In genomic region chr1:15966956-15967344, GRCh38 we compare ENCODE assay signal across 20 cellular contexts. TPM values are rescaled to one million over a fixed set of nuclear protein-coding genes. Genes with fewer than 3 reads are reported as not detected.
DNase-seq lines count a peak whose midpoint lies in the region; ATAC-seq and TF ChIP-seq lines count a peak whose summit lies in the region.
"Had no signal": no experiment of that assay in that cellular context is flagged by ENCODE, and none has a peak within 500 bp of the region (broad histone marks: within the 10 kb centered on the region; RNA-seq: fewer than 3 reads in every experiment).

No MANE protein-coding gene starts in this region.

- H3K27me3 Mint-ChIP-seq in activated CD8-positive, alpha-beta memory T cell treated with anti-CD3 and anti-CD28 coated beads, Interleukin-2, amount 10 ng/mL, durations not matched to agents 7 days and 5 days, result no peaks in the 10 kb centered on the region
- H3K27me3 Mint-ChIP-seq in activated B cell treated with CpG ODN at 0.5 μM for 24 hours, result no peaks in the 10 kb centered on the region
- H3K27me3 Mint-ChIP-seq: central memory CD8-positive, alpha-beta T cell had no signal

- CTCF ChIA-PET in activated CD8-positive, alpha-beta memory T cell treated with anti-CD3 and anti-CD28 coated beads, Interleukin-2, amount 10 ng/mL, durations not matched to agents 7 days and 5 days (lab: Charles Lee), result interaction anchor here (1.3 to 2.2 kb wide), 2 partner anchors 9 to 133 kb away, joined by 4 to 9 read pairs; partner anchors contain the start of gene ZBTB17
- CTCF ChIA-PET in activated B cell treated with CpG ODN at 0.5 μM for 24 hours (lab: Charles Lee), result interaction anchor here (0.9 kb wide), 1 partner anchor 151 kb away, joined by 3 read pairs; no protein-coding TSS in a partner anchor

- H3K27me3 ChIP-seq in dorsolateral prefrontal cortex (no peaks in the 10 kb centered on the region), stomach (no peaks in the 10 kb centered on the region)
- H3K27me3 ChIP-seq: tibial artery had no signal

- H3K27ac ChIP-seq in dorsolateral prefrontal cortex (peak overlapping the region in 57 of 59 donors; percentile 62 to 98 (median 93)), stomach (peak overlapping the region in 3 of 5 donors; percentile 38 to 67 (median 62))

- no peak overlapping the region for H3K4me3 ChIP-seq in dorsolateral prefrontal cortex
- H3K4me3 ChIP-seq in stomach, result no peak overlapping the region
- H3K4me3 ChIP-seq: lung, tibial artery had no signal

- H3K4me1 Mint-ChIP-seq in activated CD8-positive, alpha-beta memory T cell treated with anti-CD3 and anti-CD28 coated beads, Interleukin-2, amount 10 ng/mL, durations not matched to agents 7 days and 5 days, result peaks cover 66% of the 10 kb centered on the region
- H3K4me1 Mint-ChIP-seq in activated B cell treated with CpG ODN at 0.5 μM for 24 hours, result peaks cover 75% of the 10 kb centered on the region

- POLR2A ChIA-PET in activated B cell treated with CpG ODN at 0.5 μM for 24 hours (lab: Charles Lee), result interaction anchor here (0.6 to 10.7 kb wide), 8 partner anchors 8 to 130 kb away, joined by 4 to 282 read pairs (median 14); partner anchors contain the start of genes SPEN and ZBTB17

- intact Hi-C loops in activated B cell treated with CpG ODN at 0.5 μM for 24 hours (cut with micrococcal nuclease), result loop anchor here (1.0 to 10.0 kb wide), 8 partner anchors 8 to 442 kb away; partner anchors contain the start of genes CASP9, DNAJC16, PLEKHM2 and SPEN
- intact Hi-C loops in dorsolateral prefrontal cortex (cut with DNase I), result loop anchor here in 1 of 2 donors (5.0 kb wide), 1 partner anchor 120 kb away; the partner anchor contains the start of gene SPEN
- intact Hi-C loops in stomach (cut with DNase I; ENCODE audit: low total_unique reads), result no loop called here

- WGBS in stomach, 5 donors, result 92 to 100% (median 96%) methylated on average over 4 to 6 of the region's 6 CpGs

- no peaks in the 10 kb centered on the region for H3K9me3 ChIP-seq in stomach
- H3K9me3 ChIP-seq: tibial artery had no signal

- no peak for DNase-seq in activated CD8-positive, alpha-beta memory T cell treated with anti-CD3 and anti-CD28 coated beads, Interleukin-2, amount 10 ng/mL, durations not matched to agents 7 days and 5 days
- DNase-seq in activated CD8-positive, alpha-beta memory T cell treated with anti-CD3 and anti-CD28 coated beads, Interleukin-2, amount 50 U/mL, for 48 hours, result no peak
- DNase-seq in activated B cell treated with CpG ODN at 0.5 μM for 24 hours (no peak), dorsolateral prefrontal cortex (no peak), stomach (no peak), germinal center (ENCODE audit: low spot score) (no peak), NCI-H345 treated with DMSO at 0.1 percent for 48 hours (lab: John Stamatoyannopoulos, UW; ENCODE audit: unreplicated experiment) (no peak)
- DNase-seq: COR-L47, HCEC 1CT, NCI-H146, NCI-H446, nephron progenitor cell, Right ventricle myocardium superior, tibial artery had no signal

- H3K4me1 ChIP-seq in stomach, result peaks cover 13 to 61% (median 35%) of the 10 kb centered on the region in 4 donors

- no peaks in the 10 kb centered on the region for H3K9me3 Mint-ChIP-seq in activated CD8-positive, alpha-beta memory T cell treated with anti-CD3 and anti-CD28 coated beads, Interleukin-2, amount 10 ng/mL, durations not matched to agents 7 days and 5 days (ENCODE audit: low read depth)
- H3K9me3 Mint-ChIP-seq in activated B cell treated with CpG ODN at 0.5 μM for 24 hours, result no peaks in the 10 kb centered on the region
- H3K9me3 Mint-ChIP-seq: central memory CD8-positive, alpha-beta T cell had no signal

- peaks cover 46% of the 10 kb centered on the region for H3K36me3 Mint-ChIP-seq in activated CD8-positive, alpha-beta memory T cell treated with anti-CD3 and anti-CD28 coated beads, Interleukin-2, amount 10 ng/mL, durations not matched to agents 7 days and 5 days
- H3K36me3 Mint-ChIP-seq in activated B cell treated with CpG ODN at 0.5 μM for 24 hours (ENCODE audit: low read depth), result peaks cover 40% of the 10 kb centered on the region

- no peak for ATAC-seq in activated CD8-positive, alpha-beta memory T cell treated with anti-CD3 and anti-CD28 coated beads, Interleukin-2, amount 10 ng/mL, durations not matched to agents 7 days and 5 days
- ATAC-seq in activated B cell treated with CpG ODN at 0.5 μM for 24 hours (ENCODE audit: low read depth), result no peak
- no peak for ATAC-seq in GM18505 (IDR thresholded peaks at IDR 0.05; ENCODE audit: unreplicated experiment)

- peak overlapping the region; percentile 51 for H3K27ac Mint-ChIP-seq in activated CD8-positive, alpha-beta memory T cell treated with anti-CD3 and anti-CD28 coated beads, Interleukin-2, amount 10 ng/mL, durations not matched to agents 7 days and 5 days
- peak overlapping the region; percentile 88 for H3K27ac Mint-ChIP-seq in activated B cell treated with CpG ODN at 0.5 μM for 24 hours
- H3K27ac Mint-ChIP-seq: nephron progenitor cell had no signal

- no peak for TF ChIP-seq POLR2A in stomach (IDR thresholded peaks at IDR 0.05)
- no peak for TF ChIP-seq POLR2A in GM18505 (IDR thresholded peaks at IDR 0.05; ENCODE audit: borderline replicate concordance, extremely low read depth, insufficient read depth, insufficient read length)

- peaks cover 2 to 35% (median 32%) of the 10 kb centered on the region in 4 donors for H3K36me3 ChIP-seq in stomach

- TF ChIP-seq CTCF in activated B cell treated with CpG ODN at 0.5 μM for 24 hours (IDR thresholded peaks at IDR 0.05), result no peak
- no peak for TF ChIP-seq CTCF in dorsolateral prefrontal cortex (IDR thresholded peaks at IDR 0.05 in 54 of 56, conservative IDR thresholded peaks at IDR 0.05 in 2 of 56; ENCODE audit: low read depth in 1 of 56, partially characterized antibody in 56 of 56)
- no peak for TF ChIP-seq CTCF in stomach (IDR thresholded peaks at IDR 0.05)

- TF ChIP-seq EP300 in stomach (IDR thresholded peaks at IDR 0.05), result no peak

- H3K4me3 Mint-ChIP-seq in activated CD8-positive, alpha-beta memory T cell treated with anti-CD3 and anti-CD28 coated beads, Interleukin-2, amount 10 ng/mL, durations not matched to agents 7 days and 5 days, result no peak overlapping the region
- peak overlapping the region; percentile 58 for H3K4me3 Mint-ChIP-seq in activated B cell treated with CpG ODN at 0.5 μM for 24 hours
- H3K4me3 Mint-ChIP-seq: nephron progenitor cell had no signal

RNA-seq across cellular contexts. Expression of gene ZBTB17, which starts 9.0 kb away (rescaled TPM):
- 10 to 100 TPM; 55.8 to 68.8 TPM for total RNA-seq in activated CD8-positive, alpha-beta memory T cell treated with anti-CD3 and anti-CD28 coated beads, Interleukin-2, amount 10 ng/mL, durations not matched to agents 7 days and 5 days
- total RNA-seq in activated B cell treated with CpG ODN at 0.5 μM for 24 hours (109 and 121 TPM in 2 replicates), dorsolateral prefrontal cortex (10 to 100 TPM; 29.3 to 71.4 (median 45.9) TPM), stomach (100 to 1,000 TPM in 1 of 5 donors, 10 to 100 TPM in 4; 13.0 to 136 (median 65.9) TPM)
- 10 to 100 TPM; 40.7 to 46.3 (median 44.2) TPM for polyA plus RNA-seq in stomach

RNA-seq across cellular contexts. Expression of gene SRARP, which starts 37.1 kb away (rescaled TPM):
- total RNA-seq in activated CD8-positive, alpha-beta memory T cell treated with anti-CD3 and anti-CD28 coated beads, Interleukin-2, amount 10 ng/mL, durations not matched to agents 7 days and 5 days, result not detected
- 0.07 TPM in 1 of 2 replicates, not detected in the other for total RNA-seq in activated B cell treated with CpG ODN at 0.5 μM for 24 hours
- 10 to 100 TPM in 12 of 120 experiments, 1 to 10 TPM in 108; 2.1 to 17.6 (median 5.9) TPM for total RNA-seq in dorsolateral prefrontal cortex
- total RNA-seq in stomach, result not detected
- under 1 TPM in 1 of 3 donors, not detected in 2; 0.75 TPM for polyA plus RNA-seq in stomach
- total RNA-seq: A673, lung, pulmonary artery endothelial cell had no signal
- polyA plus RNA-seq: adipose tissue had no signal

RNA-seq across cellular contexts. Expression of gene HSPB7, which starts 50.9 kb away (rescaled TPM):
- total RNA-seq in activated CD8-positive, alpha-beta memory T cell treated with anti-CD3 and anti-CD28 coated beads, Interleukin-2, amount 10 ng/mL, durations not matched to agents 7 days and 5 days, result not detected
- total RNA-seq in activated B cell treated with CpG ODN at 0.5 μM for 24 hours, result not detected in 2 replicates
- 10 to 100 TPM in 2 of 120 experiments, 1 to 10 TPM in 107, under 1 TPM in 11; 0.34 to 16.8 (median 2.1) TPM for total RNA-seq in dorsolateral prefrontal cortex
- 10 to 100 TPM in 4 of 5 donors, 1 to 10 TPM in 1; 9.9 to 83.5 (median 32.1) TPM for total RNA-seq in stomach
- polyA plus RNA-seq in stomach, result 10 to 100 TPM; 11.8 to 32.0 (median 14.2) TPM
- total RNA-seq: A673, pulmonary artery endothelial cell had no signal

RNA-seq across cellular contexts. Expression of gene CLCNKA, which starts 54.9 kb away (rescaled TPM):
- total RNA-seq in activated CD8-positive, alpha-beta memory T cell treated with anti-CD3 and anti-CD28 coated beads, Interleukin-2, amount 10 ng/mL, durations not matched to agents 7 days and 5 days, result not detected
- total RNA-seq in activated B cell treated with CpG ODN at 0.5 μM for 24 hours, result 0.24 TPM in 1 of 2 replicates, not detected in the other
- 1 to 10 TPM in 15 of 120 experiments, under 1 TPM in 42, not detected in 63; 0.16 to 2.5 (median 0.66) TPM for total RNA-seq in dorsolateral prefrontal cortex
- total RNA-seq in stomach, result 10 to 100 TPM in 1 of 5 donors, 1 to 10 TPM in 1, under 1 TPM in 1, not detected in 2; 0.55 to 16.1 (median 5.1) TPM
- polyA plus RNA-seq in stomach, result 1 to 10 TPM; 2.7 to 6.0 (median 3.9) TPM
- total RNA-seq: A673, pulmonary artery endothelial cell had no signal
